ENCODE assay signal across 1 cellular context in genomic region chr1:150293433-150294253, GRCh38.
TF ChIP-seq lines count a peak whose summit lies in the region.

Gene MRPS21 (plus strand): TSS chr1:150293861. CDS start chr1:150294367, 506 bp downstream.

TF ChIP-seq in HepG2, 621 proteins besides CTCF, POLR2A, EP300 and RAD21 (continued from another document and continues in another):
- TF ChIP-seq ZNF407 (CRISPR knock-in tag; IDR thresholded peaks at IDR 0.05; ENCODE audit: not compliant biosample characterization): no peak
- peak; percentile 84; the same call in 1 of the 2 replicates for TF ChIP-seq YEATS4 (CRISPR knock-in tag; IDR thresholded peaks at IDR 0.05; ENCODE audit: borderline replicate concordance)
- TF ChIP-seq ZNF710 (CRISPR knock-in tag; IDR thresholded peaks at IDR 0.05; ENCODE audit: borderline replicate concordance): no peak
- no peak for TF ChIP-seq ZNF749 (CRISPR knock-in tag; IDR thresholded peaks at IDR 0.05; ENCODE audit: borderline replicate concordance)
- 0 out of 2 replicates have a peak, but pooled peaks have one; percentile 71 for TF ChIP-seq SATB2 (CRISPR knock-in tag; IDR thresholded peaks at IDR 0.05)
- no peak for TF ChIP-seq SRSF1 (optimal IDR thresholded peaks at IDR 0.05; ENCODE audit: low read depth, low read length)
- peak; percentile 83 for TF ChIP-seq ZNF501 (CRISPR knock-in tag; IDR thresholded peaks at IDR 0.05)
- TF ChIP-seq ZKSCAN1 (IDR thresholded peaks at IDR 0.05; ENCODE audit: low read length): no peak
- TF ChIP-seq ZNF740 (CRISPR knock-in tag; IDR thresholded peaks at IDR 0.05): no peak
- TF ChIP-seq ZNF644 (CRISPR knock-in tag; IDR thresholded peaks at IDR 0.05; ENCODE audit: low read depth): no peak
- 0 out of 2 replicates have a peak, but pooled peaks have one; percentile 27 for TF ChIP-seq ZFP82 (CRISPR knock-in tag; IDR thresholded peaks at IDR 0.05; ENCODE audit: borderline replicate concordance)
- no peak for TF ChIP-seq MAZ (IDR thresholded peaks at IDR 0.05; ENCODE audit: borderline replicate concordance, low read depth, low read length)
- no peak for TF ChIP-seq MAZ (CRISPR knock-in tag; IDR thresholded peaks at IDR 0.05; ENCODE audit: low read depth)
- no peak for TF ChIP-seq SMC3 (IDR thresholded peaks at IDR 0.05; ENCODE audit: low read length)
- 0 out of 2 replicates have a peak, but pooled peaks have one; percentile 39 for TF ChIP-seq ATF6 (CRISPR knock-in tag; conservative IDR thresholded peaks at IDR 0.05)
- TF ChIP-seq FOXC1 (CRISPR knock-in tag; IDR thresholded peaks at IDR 0.05; ENCODE audit: borderline replicate concordance): no peak; the same call in 1 of the 2 replicates
- TF ChIP-seq ZBTB1 (CRISPR knock-in tag; IDR thresholded peaks at IDR 0.05; ENCODE audit: borderline replicate concordance): no peak
- TF ChIP-seq TRIM24 (CRISPR knock-in tag; IDR thresholded peaks at IDR 0.05): no peak
- TF ChIP-seq MBD4 (IDR thresholded peaks at IDR 0.05; ENCODE audit: borderline replicate concordance, low read length): no peak
- TF ChIP-seq XRCC5 (optimal IDR thresholded peaks at IDR 0.05; ENCODE audit: low read length): no peak
- TF ChIP-seq ZBED4 (CRISPR knock-in tag; IDR thresholded peaks at IDR 0.05; ENCODE audit: borderline replicate concordance): no peak
- TF ChIP-seq MED1 (CRISPR knock-in tag; IDR thresholded peaks at IDR 0.05): peak; percentile 15; the same call in 1 of the 2 replicates
- no peak for TF ChIP-seq LBX2 (CRISPR knock-in tag; IDR thresholded peaks at IDR 0.05; ENCODE audit: borderline replicate concordance)
- TF ChIP-seq ZNF335 (CRISPR knock-in tag; IDR thresholded peaks at IDR 0.05): peak; percentile 80
- TF ChIP-seq ELF3 (CRISPR knock-in tag; IDR thresholded peaks at IDR 0.05): peak; percentile 67
- no peak for TF ChIP-seq SNAPC4 (CRISPR knock-in tag; IDR thresholded peaks at IDR 0.05)
- TF ChIP-seq ZBTB7A (CRISPR knock-in tag; IDR thresholded peaks at IDR 0.05): peak; percentile 52; the same call in 1 of the 2 replicates
- 0 out of 2 replicates have a peak, but pooled peaks have one; percentile 13 for TF ChIP-seq SIX4 (CRISPR knock-in tag; IDR thresholded peaks at IDR 0.05)
- TF ChIP-seq JUNB (CRISPR knock-in tag; IDR thresholded peaks at IDR 0.05; ENCODE audit: borderline replicate concordance): no peak
- TF ChIP-seq TBP (CRISPR knock-in tag; IDR thresholded peaks at IDR 0.05): no peak
- no peak for TF ChIP-seq SRF (IDR thresholded peaks at IDR 0.05; ENCODE audit: low read depth, low read length)
- no peak for TF ChIP-seq ZNF138 (CRISPR knock-in tag; IDR thresholded peaks at IDR 0.05; ENCODE audit: low read depth)
- TF ChIP-seq ARID3A (IDR thresholded peaks at IDR 0.05; ENCODE audit: low read depth, low read length): no peak
